In the genomic region with DNA sequence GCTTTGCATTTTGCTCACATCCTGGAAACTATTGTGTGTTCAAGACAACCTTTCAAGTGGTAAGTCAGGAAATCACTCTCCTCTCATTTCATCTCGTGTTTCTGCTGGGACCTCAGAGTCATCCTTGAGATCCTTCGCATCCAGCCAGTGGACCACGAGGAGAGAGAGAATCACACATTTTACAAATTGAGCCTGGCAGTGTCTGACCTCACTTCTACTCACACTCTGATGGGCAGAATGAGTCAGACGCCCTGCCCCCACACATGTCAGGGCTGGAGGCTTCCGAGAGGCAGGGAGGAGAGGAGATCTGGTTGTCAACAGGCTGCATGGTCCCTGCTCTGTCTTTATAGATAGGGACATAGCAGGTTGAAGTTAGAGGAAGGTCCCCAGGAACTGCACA, we compare ENCODE assay signal across 24 cellular contexts.
A peak's percentile ranks its signal among the peaks of the same experiment; 100 is the strongest.
DNase-seq lines count a peak whose midpoint lies in the region; ATAC-seq and TF ChIP-seq lines count a peak whose summit lies in the region.
"Had no signal": no experiment of that assay in that cellular context is flagged by ENCODE, and none has a peak within 500 bp of the region (broad histone marks: within the 10 kb centered on the region; RNA-seq: fewer than 3 reads in every experiment).

No MANE protein-coding gene starts in this region.

- H3K4me1 Mint-ChIP-seq in activated CD4-positive, alpha-beta T cell treated with anti-CD3 and anti-CD28 coated beads, Interleukin-2, amount 10 ng/mL, durations not matched to agents 7 days and 5 days, result no peaks in the 10 kb centered on the region
- no peaks in the 10 kb centered on the region for H3K4me1 Mint-ChIP-seq in activated T-cell treated with anti-CD3 and anti-CD28 coated beads, Interleukin-2, amount 50 U/mL, for 4 hours (ENCODE audit: low read depth)
- H3K4me1 Mint-ChIP-seq: activated naive CD4-positive, alpha-beta T cell treated with anti-CD3 and anti-CD28 coated beads, Interleukin-2, amount 50 U/mL, for 24 hours had no signal

- CTCF ChIA-PET in activated CD4-positive, alpha-beta T cell treated with anti-CD3 and anti-CD28 coated beads, Interleukin-2, amount 10 ng/mL, durations not matched to agents 7 days and 5 days (lab: Charles Lee), result no interaction called here

- no peak overlapping the region for H3K27ac ChIP-seq in ascending aorta
- H3K27ac ChIP-seq: A549, heart left ventricle, thoracic aorta had no signal

- no peaks in the 10 kb centered on the region for H3K36me3 Mint-ChIP-seq in activated CD4-positive, alpha-beta T cell treated with anti-CD3 and anti-CD28 coated beads, Interleukin-2, amount 10 ng/mL, durations not matched to agents 7 days and 5 days (ENCODE audit: low read depth)
- H3K36me3 Mint-ChIP-seq in activated T-cell treated with anti-CD3 and anti-CD28 coated beads, Interleukin-2, amount 50 U/mL, for 4 hours (ENCODE audit: insufficient read depth), result no peaks in the 10 kb centered on the region
- H3K36me3 Mint-ChIP-seq: activated naive CD4-positive, alpha-beta T cell treated with anti-CD3 and anti-CD28 coated beads, Interleukin-2, amount 50 U/mL, for 24 hours; CD4-positive, CD25-positive, alpha-beta regulatory T cell; natural killer cell treated with Interleukin-12 subunit alpha and Interleukin-12 subunit beta and Interleukin-15 and Interleukin-18, amount 100 ng/mL, for 72 hours had no signal

- H3K9me3 ChIP-seq in ascending aorta, result no peaks in the 10 kb centered on the region
- H3K9me3 ChIP-seq: A549, heart left ventricle, thoracic aorta had no signal

- no peaks in the 10 kb centered on the region for H3K36me3 ChIP-seq in ascending aorta
- H3K36me3 ChIP-seq: heart left ventricle, thoracic aorta had no signal

- peaks cover 6% of the 10 kb centered on the region for H3K9me3 Mint-ChIP-seq in activated CD4-positive, alpha-beta T cell treated with anti-CD3 and anti-CD28 coated beads, Interleukin-2, amount 10 ng/mL, durations not matched to agents 7 days and 5 days
- no peaks in the 10 kb centered on the region for H3K9me3 Mint-ChIP-seq in activated T-cell treated with anti-CD3 and anti-CD28 coated beads, Interleukin-2, amount 50 U/mL, for 4 hours
- H3K9me3 Mint-ChIP-seq: activated naive CD4-positive, alpha-beta T cell treated with anti-CD3 and anti-CD28 coated beads, Interleukin-2, amount 50 U/mL, for 24 hours; natural killer cell treated with Interleukin-12 subunit alpha and Interleukin-12 subunit beta and Interleukin-15 and Interleukin-18, amount 100 ng/mL, for 72 hours had no signal

- intact Hi-C loops in ascending aorta (cut with DNase I), result no loop called here

- no peak overlapping the region for H3K4me3 Mint-ChIP-seq in activated CD4-positive, alpha-beta T cell treated with anti-CD3 and anti-CD28 coated beads, Interleukin-2, amount 10 ng/mL, durations not matched to agents 7 days and 5 days
- H3K4me3 Mint-ChIP-seq in activated T-cell treated with anti-CD3 and anti-CD28 coated beads, Interleukin-2, amount 50 U/mL, for 4 hours, result no peak overlapping the region
- H3K4me3 Mint-ChIP-seq: activated naive CD4-positive, alpha-beta T cell treated with anti-CD3 and anti-CD28 coated beads, Interleukin-2, amount 50 U/mL, for 24 hours; CD4-positive, CD25-positive, alpha-beta regulatory T cell; GM23338; natural killer cell treated with Interleukin-12 subunit alpha and Interleukin-12 subunit beta and Interleukin-15 and Interleukin-18, amount 100 ng/mL, for 72 hours; stimulated activated naive CD8-positive, alpha-beta T cell treated with anti-CD3 and anti-CD28 coated beads, Interleukin-15, Interleukin-2, amounts not matched to agents 100 ng/mL and 50 ng/mL, for 24 hours had no signal

- TF ChIP-seq CTCF in GM10266 (IDR thresholded peaks at IDR 0.05; ENCODE audit: control insufficient read depth, insufficient read depth, low read depth, missing control alignments), result no peak
- no peak for TF ChIP-seq CTCF in ascending aorta (IDR thresholded peaks at IDR 0.05)

- H3K4me3 ChIP-seq in ascending aorta, result no peak overlapping the region
- H3K4me3 ChIP-seq: A549, GM23338, heart left ventricle, thoracic aorta had no signal

- peak; percentile 30 to 41 for ATAC-seq in activated T-cell treated with anti-CD3 and anti-CD28 coated beads, Interleukin-2, amount 50 U/mL, for 4 hours
- ATAC-seq in GM18873 (IDR thresholded peaks at IDR 0.05; ENCODE audit: low FRiP score, unreplicated experiment), result no peak
- ATAC-seq: A549; GM23338; heart left ventricle; natural killer cell treated with Interleukin-12 subunit alpha and Interleukin-12 subunit beta and Interleukin-15 and Interleukin-18, amount 100 ng/mL, for 72 hours had no signal

- no peaks in the 10 kb centered on the region for H3K4me1 ChIP-seq in ascending aorta
- H3K4me1 ChIP-seq: A549, heart left ventricle had no signal

- POLR2A ChIA-PET in activated CD4-positive, alpha-beta T cell treated with anti-CD3 and anti-CD28 coated beads, Interleukin-2, amount 10 ng/mL, durations not matched to agents 7 days and 5 days (lab: Charles Lee), result no interaction called here

- H3K27me3 ChIP-seq in ascending aorta, result no peaks in the 10 kb centered on the region

- DNase-seq in activated CD4-positive, alpha-beta T cell treated with anti-CD3 and anti-CD28 coated beads, Interleukin-2, amount 50 U/mL, for 48 hours, result peak; percentile 10 to 15
- no peak for DNase-seq in activated CD4-positive, alpha-beta T cell treated with anti-CD3 and anti-CD28 coated beads, Interleukin-2, amount 10 ng/mL, durations not matched to agents 7 days and 5 days
- DNase-seq in HK-2 (ENCODE audit: unreplicated experiment) (peak; percentile 1), left kidney (ENCODE audit: low read depth, low spot score) (peak; percentile 3), GM10266 (ENCODE audit: extremely low spot score) (no peak), ascending aorta (ENCODE audit: low spot score in 2 of 2) (no peak)
- DNase-seq in activated T-cell treated with anti-CD3 and anti-CD28 coated beads, Interleukin-2, amount 50 U/mL, for 4 hours, result no peak
- DNase-seq: activated CD8-positive, alpha-beta memory T cell treated with anti-CD3 and anti-CD28 coated beads for 24 hours; anterior cingulate cortex; CD4-positive, CD25-positive, alpha-beta regulatory T cell; foreskin melanocyte; heart left ventricle; NCI-H1092 treated with DMSO at 0.1 percent for 48 hours; NCI-H1694 treated with DMSO at 0.1 percent for 48 hours; NCI-H446 treated with DMSO at 0.1 percent for 48 hours; NCI-H82; T1000 had no signal

- no peak overlapping the region for H3K27ac Mint-ChIP-seq in activated CD4-positive, alpha-beta T cell treated with anti-CD3 and anti-CD28 coated beads, Interleukin-2, amount 10 ng/mL, durations not matched to agents 7 days and 5 days
- H3K27ac Mint-ChIP-seq: activated naive CD4-positive, alpha-beta T cell treated with anti-CD3 and anti-CD28 coated beads, Interleukin-2, amount 50 U/mL, for 24 hours; CD4-positive, CD25-positive, alpha-beta regulatory T cell; GM23338; natural killer cell treated with Interleukin-12 subunit alpha and Interleukin-12 subunit beta and Interleukin-15 and Interleukin-18, amount 100 ng/mL, for 72 hours; stimulated activated naive CD8-positive, alpha-beta T cell treated with anti-CD3 and anti-CD28 coated beads, Interleukin-15, Interleukin-2, amounts not matched to agents 100 ng/mL and 50 ng/mL, for 24 hours had no signal

- no peaks in the 10 kb centered on the region for H3K27me3 Mint-ChIP-seq in activated CD4-positive, alpha-beta T cell treated with anti-CD3 and anti-CD28 coated beads, Interleukin-2, amount 10 ng/mL, durations not matched to agents 7 days and 5 days
- peaks cover 3% of the 10 kb centered on the region for H3K27me3 Mint-ChIP-seq in activated T-cell treated with anti-CD3 and anti-CD28 coated beads, Interleukin-2, amount 50 U/mL, for 4 hours (ENCODE audit: low read depth)
- H3K27me3 Mint-ChIP-seq: activated naive CD4-positive, alpha-beta T cell treated with anti-CD3 and anti-CD28 coated beads, Interleukin-2, amount 50 U/mL, for 24 hours; CD4-positive, CD25-positive, alpha-beta regulatory T cell had no signal

Comparison
In these comparisons a context has a peak if more than half of its experiments do, and no peak if none do; other contexts are left out.
1. DNase-seq: peak in activated CD4-positive, alpha-beta T cell treated with anti-CD3 and anti-CD28 coated beads, Interleukin-2, amount 50 U/mL, for 48 hours (2 of 2), HK-2 (single experiment) and left kidney (single experiment); none in activated CD4-positive, alpha-beta T cell treated with anti-CD3 and anti-CD28 coated beads, Interleukin-2, amount 10 ng/mL, durations not matched to agents 7 days and 5 days (single experiment), activated T-cell treated with anti-CD3 and anti-CD28 coated beads, Interleukin-2, amount 50 U/mL, for 4 hours (single experiment), GM10266 (single experiment) and ascending aorta (0 of 2).